In the genomic region with DNA sequence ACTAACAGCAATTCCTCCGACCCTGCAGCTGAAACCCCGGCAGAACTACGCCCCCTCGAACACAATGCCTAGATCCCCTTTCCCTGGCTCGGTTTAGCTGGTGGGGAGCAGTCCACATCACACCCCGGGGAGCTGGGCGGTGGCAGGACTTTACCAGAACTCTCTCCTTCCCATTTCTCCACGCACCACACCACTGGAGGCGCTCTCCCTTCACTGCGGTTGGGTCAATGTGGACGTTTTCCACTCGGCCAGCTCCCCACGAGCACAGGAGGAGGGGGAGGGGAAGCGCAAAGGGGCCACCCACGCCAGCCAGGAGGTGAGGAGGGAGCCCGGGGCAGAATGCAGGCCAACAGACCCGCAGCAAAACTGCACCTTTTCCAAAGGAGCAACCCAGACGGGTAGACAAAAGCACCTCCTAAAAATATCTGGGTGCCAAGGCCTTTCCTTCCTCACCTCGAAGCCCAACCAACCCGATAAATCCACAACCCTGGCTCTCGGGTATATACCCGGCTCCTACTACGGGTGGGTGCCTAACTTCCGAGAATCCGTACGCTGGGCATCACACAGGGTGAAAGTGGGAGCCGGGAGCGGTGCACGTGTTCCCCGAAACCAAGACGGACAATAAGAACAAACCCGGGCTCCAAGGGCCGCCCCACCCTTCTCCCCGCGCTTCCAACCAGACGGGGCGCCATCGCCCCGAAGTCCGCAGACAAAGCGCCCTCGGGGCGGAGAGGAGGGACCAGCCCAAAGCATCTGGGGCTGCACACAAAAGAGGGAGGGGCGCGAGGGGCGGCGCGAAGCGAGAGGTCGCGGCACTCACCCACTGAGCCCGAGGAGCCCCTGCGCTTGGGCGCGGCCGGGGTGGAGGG, we compare ENCODE assay signal across 8 cellular contexts. TPM values are rescaled to one million over a fixed set of nuclear protein-coding genes. Genes with fewer than 3 reads are reported as not detected.
DNase-seq lines count a peak whose midpoint lies in the region; ATAC-seq and TF ChIP-seq lines count a peak whose summit lies in the region.

No MANE protein-coding gene starts in this region.

- ATAC-seq in GM18498 (IDR thresholded peaks at IDR 0.05; ENCODE audit: unreplicated experiment) (peak; percentile 17), IMR-90 (ENCODE audit: low read depth) (peak; percentile 4), PC-3 (peak; percentile 21)
- peak; percentile 12 for ATAC-seq in stimulated activated memory B cell treated with anti-CD40 and anti-IgM and Interleukin-4, amounts not matched to agents 10 μg/mL and 1 μg/mL and 100 μg/mL, for 72 hours

- peak overlapping the region; percentile 88 for H4K91ac ChIP-seq in IMR-90 (ENCODE audit: insufficient read depth, low read depth, low read length)

- H4K20me1 ChIP-seq in IMR-90 (ENCODE audit: insufficient read depth, low read length) = peaks cover 57% of the 10 kb centered on the region
- peaks cover 44% of the 10 kb centered on the region for H4K20me1 ChIP-seq in PC-3 (ENCODE audit: low read length)

- BruUV-seq in IMR-90 (replicated peaks; lab: Mats Ljungman, UMichigan) (no TSS peak), PC-3 (replicated peaks; lab: Mats Ljungman, UMichigan) (no TSS peak)

- peak overlapping the region; percentile 98 for H3K56ac ChIP-seq in IMR-90 (ENCODE audit: extremely low read depth, insufficient read depth, low read length)

- dilution Hi-C loops in IMR-90 (cut with HindIII; ENCODE audit: low sequenced_read_pairs, unreplicated experiment) = no loop called here

- H3K4me1 Mint-ChIP-seq in stimulated activated memory B cell treated with anti-CD40 and anti-IgM and Interleukin-4, amounts not matched to agents 10 μg/mL and 1 μg/mL and 100 μg/mL, for 72 hours = peaks cover 65% of the 10 kb centered on the region

- H4K8ac ChIP-seq in IMR-90 (ENCODE audit: low read depth in 2 of 2, low read length in 2 of 2) = peak overlapping the region; percentile 81 to 93

- H2BK15ac ChIP-seq in IMR-90 (ENCODE audit: low read depth, low read length) = 0 out of 3 replicates have a peak overlapping the region, but pooled peaks have one; percentile 18

- CTCF ChIA-PET in IMR-90 (lab: Yijun Ruan, JAX) (interaction anchor here (0.6 to 3.3 kb wide), 16 partner anchors 31 to 545 kb away, joined by 3 to 26 read pairs (median 4); no protein-coding TSS in a partner anchor), PC-3 (lab: Charles Lee) (interaction anchor here (0.6 to 1.7 kb wide), 4 partner anchors 126 to 149 kb away, joined by 3 to 10 read pairs (median 4); no protein-coding TSS in a partner anchor)

- peak; percentile 72 for TF ChIP-seq POLR2A in IMR-90 (IDR thresholded peaks at IDR 0.05; ENCODE audit: low read depth, low read length)

- no peak overlapping the region for H2BK20ac ChIP-seq in IMR-90 (ENCODE audit: low read depth, low read length)

- H3K14ac ChIP-seq in IMR-90 (replicated peaks; ENCODE audit: low read depth, low read length) = peak overlapping the region; percentile 94

- H3K4me3 ChIP-seq in IMR-90 (ENCODE audit: insufficient read depth, low read depth, low read length) (peak overlapping the region; percentile 70), PC-3 (ENCODE audit: low read length) (peak overlapping the region; percentile 74), esophagus (ENCODE audit: low read depth in 1 of 2, low read length in 2 of 2) (peak overlapping the region; percentile 68 to 83)

- DNase-seq in 8988T = peak; percentile 37
- DNase-seq in IMR-90 = peak; percentile 69
- DNase-seq in PC-3 = peak; percentile 72
- DNase-seq in activated T-cell treated with anti-CD3 and anti-CD28 coated beads, Interleukin-2, amount 50 U/mL, for 48 hours = peak; percentile 79
- DNase-seq in mucosa of gallbladder (ENCODE audit: low spot score) = peak; percentile 90

- H2AFZ ChIP-seq in IMR-90 (replicated peaks; ENCODE audit: low read length, poor library complexity) (peak overlapping the region; percentile 9), PC-3 (ENCODE audit: low read length) (peak overlapping the region; percentile 33)

- H3K4me1 ChIP-seq in IMR-90 (ENCODE audit: control insufficient read depth, insufficient read depth, low read length) (no peaks in the 10 kb centered on the region; the same call in 1 of the 2 replicates), PC-3 (ENCODE audit: insufficient read depth, low read length) (peaks cover 30% of the 10 kb centered on the region), esophagus (ENCODE audit: control insufficient read depth in 2 of 2, insufficient read depth in 2 of 2, low read length in 1 of 2) (no peaks in the 10 kb centered on the region)

- H3K27ac ChIP-seq in IMR-90 (ENCODE audit: insufficient read depth, low read length) = peak overlapping the region; percentile 95
- H3K27ac ChIP-seq in PC-3 (ENCODE audit: low read length) = peak overlapping the region; percentile 73
- peak overlapping the region; percentile 93 to 97 for H3K27ac ChIP-seq in esophagus (ENCODE audit: low read depth in 2 of 2, low read length in 1 of 2)

- peak; percentile 65 for TF ChIP-seq RAD21 in IMR-90 (IDR thresholded peaks at IDR 0.05; ENCODE audit: low read length)

- peaks cover 7% of the 10 kb centered on the region; the same call in 1 of the 2 replicates for H3K9me1 ChIP-seq in IMR-90 (ENCODE audit: insufficient read depth, low read length)

- peak; percentile 67 for TF ChIP-seq CTCF in IMR-90 (conservative IDR thresholded peaks at IDR 0.05; ENCODE audit: low read depth, low read length)
- peak; percentile 70 for TF ChIP-seq CTCF in PC-3 (conservative IDR thresholded peaks at IDR 0.05; ENCODE audit: low read depth, low read length)

- H3K9ac ChIP-seq in IMR-90 (ENCODE audit: low read depth, low read length) (peak overlapping the region; percentile 97), PC-3 (ENCODE audit: low read length) (peak overlapping the region; percentile 90)

- H3K79me1 ChIP-seq in IMR-90 (ENCODE audit: low read depth in 1 of 2, low read length in 2 of 2) = peaks cover 5 to 16% of the 10 kb centered on the region in 2 experiments; a peak in 3 of 4 replicates

- H3K9me3 Mint-ChIP-seq in stimulated activated memory B cell treated with anti-CD40 and anti-IgM and Interleukin-4, amounts not matched to agents 10 μg/mL and 1 μg/mL and 100 μg/mL, for 72 hours = no peaks in the 10 kb centered on the region

- peaks cover 12% of the 10 kb centered on the region for H3K36me3 Mint-ChIP-seq in stimulated activated memory B cell treated with anti-CD40 and anti-IgM and Interleukin-4, amounts not matched to agents 10 μg/mL and 1 μg/mL and 100 μg/mL, for 72 hours

- peaks cover 10% of the 10 kb centered on the region for H3F3A ChIP-seq in PC-3 (ENCODE audit: low read length, unreplicated experiment)

- peak overlapping the region; percentile 75 for H2BK120ac ChIP-seq in IMR-90 (ENCODE audit: low read depth, low read length)

- H3K4me3 Mint-ChIP-seq in stimulated activated memory B cell treated with anti-CD40 and anti-IgM and Interleukin-4, amounts not matched to agents 10 μg/mL and 1 μg/mL and 100 μg/mL, for 72 hours = peak overlapping the region; percentile 96

- H3K18ac ChIP-seq in IMR-90 (ENCODE audit: low read depth, low read length) = peak overlapping the region; percentile 73

- POLR2A ChIA-PET in IMR-90 (lab: Charles Lee; ENCODE audit: unreplicated experiment) (interaction anchor here (1.2 to 1.8 kb wide), 8 partner anchors 34 to 125 kb away, joined by 3 to 7 read pairs (median 6); no protein-coding TSS in a partner anchor), PC-3 (lab: Charles Lee; ENCODE audit: unreplicated experiment) (interaction anchor here (0.6 to 0.7 kb wide), 3 partner anchors 10 to 150 kb away, joined by 3 to 5 read pairs (median 4); no protein-coding TSS in a partner anchor)

- peak overlapping the region; percentile 76 for H2AK5ac ChIP-seq in IMR-90 (ENCODE audit: low read depth, low read length)

- in situ Hi-C loops in IMR-90 (cut with MboI; ENCODE audit: low sequenced_read_pairs) = loop anchor here (5.0 kb wide), 1 partner anchor 118 kb away; no protein-coding TSS in a partner anchor

- peaks cover 67% of the 10 kb centered on the region for H3K79me2 ChIP-seq in PC-3 (ENCODE audit: low read length)

- H3K23ac ChIP-seq in IMR-90 (ENCODE audit: low read depth, low read length) = peak overlapping the region; percentile 97

- H4K5ac ChIP-seq in IMR-90 (ENCODE audit: low read depth, low read length) = peak overlapping the region; percentile 79

- H3K27me3 ChIP-seq in IMR-90 (ENCODE audit: control insufficient read depth, insufficient read depth, low read length) = no peaks in the 10 kb centered on the region
- H3K27me3 ChIP-seq in PC-3 (ENCODE audit: low read length) = no peaks in the 10 kb centered on the region
- no peaks in the 10 kb centered on the region for H3K27me3 ChIP-seq in esophagus (ENCODE audit: control insufficient read depth in 1 of 2, insufficient read depth in 2 of 2, low read length in 2 of 2)

- H3K4me2 ChIP-seq in IMR-90 (ENCODE audit: low read depth, low read length) = peak overlapping the region; percentile 34; the same call in 1 of the 2 replicates
- peak overlapping the region; percentile 92 for H3K4me2 ChIP-seq in PC-3 (ENCODE audit: low read length)

- peak overlapping the region; percentile 99 for H2AK9ac ChIP-seq in IMR-90 (replicated peaks; ENCODE audit: low read depth, low read length, poor library complexity)

- intact Hi-C loops in IMR-90 (cut with micrococcal nuclease) (loop anchor here (1.0 to 10.0 kb wide), 4 partner anchors 62 to 324 kb away; partner anchors contain the start of genes CLHC1, EML6 and RPS27A), PC-3 (cut with micrococcal nuclease) (loop anchor here (1.0 to 5.0 kb wide), 3 partner anchors 34 to 277 kb away; no protein-coding TSS in a partner anchor)

- H3K9me2 ChIP-seq in PC-3 (replicated peaks; ENCODE audit: low read length) = no peaks in the 10 kb centered on the region

- 0% methylated on average over 17 of the region's 56 CpGs; no CpG with 5 or more reads in 1 of the 2 experiments for WGBS in IMR-90 (ENCODE audit: extremely low coverage in 2 of 2, insufficient read length in 1 of 2), 2 experiments
- 0 to 1% methylated on average over 56 of the region's 56 CpGs for WGBS in esophagus, 2 donors

- peak overlapping the region; percentile 94 for H2BK5ac ChIP-seq in IMR-90 (ENCODE audit: low read depth, low read length, poor library complexity, severe bottlenecking)

- H3K27me3 Mint-ChIP-seq in stimulated activated memory B cell treated with anti-CD40 and anti-IgM and Interleukin-4, amounts not matched to agents 10 μg/mL and 1 μg/mL and 100 μg/mL, for 72 hours = no peaks in the 10 kb centered on the region

- H3K36me3 ChIP-seq in IMR-90 (ENCODE audit: control insufficient read depth, insufficient read depth, low read length) (peaks cover 2% of the 10 kb centered on the region), PC-3 (ENCODE audit: low read depth, low read length) (peaks cover 4% of the 10 kb centered on the region; the same call in 1 of the 2 replicates), esophagus (ENCODE audit: control insufficient read depth in 2 of 2, insufficient read depth in 2 of 2, low read length in 1 of 2) (no peaks in the 10 kb centered on the region)

- peak overlapping the region; percentile 92 for H3K27ac Mint-ChIP-seq in stimulated activated memory B cell treated with anti-CD40 and anti-IgM and Interleukin-4, amounts not matched to agents 10 μg/mL and 1 μg/mL and 100 μg/mL, for 72 hours

- H3K4ac ChIP-seq in IMR-90 (ENCODE audit: low read depth, low read length) = peak overlapping the region; percentile 94

- H3K9me3 ChIP-seq in IMR-90 (ENCODE audit: control insufficient read depth, insufficient read depth, low read length) = no peaks in the 10 kb centered on the region
- H3K9me3 ChIP-seq in PC-3 (ENCODE audit: low read length) = 0 out of 2 replicates have a peak, but pooled peaks cover 6% of the 10 kb centered on the region
- no peaks in the 10 kb centered on the region for H3K9me3 ChIP-seq in esophagus (ENCODE audit: control insufficient read depth in 2 of 2, insufficient read depth in 1 of 2, low read depth in 1 of 2, low read length in 1 of 2)

RNA-seq across cellular contexts. Expression of gene RTN4, which starts 1.1 kb away (rescaled TPM):
- total RNA-seq in IMR-90 (2012; rRNA removed) = 77.8 and 216 TPM in 2 replicates
- polyA plus RNA-seq in IMR-90 (2012; rRNA removed) = 466 and 588 TPM in 2 replicates
- polyA plus RNA-seq in IMR-90 (2012; cell fraction: cytosol; rRNA removed) = 457 and 1,011 TPM in 2 replicates
- polyA plus RNA-seq in IMR-90 (2012; cell fraction: nucleus; rRNA removed; ENCODE audit: low replicate concordance) = 258 and 509 TPM in 2 replicates
- total RNA-seq in PC-3 (2014; rRNA removed) = 150 and 170 TPM in 2 replicates
- 100 to 1,000 TPM; 116 to 121 TPM for polyA plus RNA-seq in esophagus
- total RNA-seq in mucosa of gallbladder = 370 TPM

Comparison
In these comparisons a context has a peak if more than half of its experiments do, and no peak if none do; other contexts are left out.
1. Peak in every context shown above with its lines: DNase-seq, ATAC-seq, H3K4me3 ChIP-seq and H3K27ac ChIP-seq.
2. DNase-seq: peak in every context shown above with its lines; median percentile 90 in mucosa of gallbladder; 79 in activated T-cell treated with anti-CD3 and anti-CD28 coated beads, Interleukin-2, amount 50 U/mL, for 48 hours; 72 in PC-3; 69 in IMR-90; 37 in 8988T.